ENCODE assay signal across 34 cellular contexts in genomic region chr7:72016574-72016973, GRCh38.
"Had no signal": no experiment of that assay in that cellular context is flagged by ENCODE, and none has a peak within 500 bp of the region (broad histone marks: within the 10 kb centered on the region; RNA-seq: fewer than 3 reads in every experiment).

No MANE protein-coding gene starts in this region.

- H3K9me3 ChIP-seq: MG63 had no signal

- H3K27me3 ChIP-seq: MG63 had no signal

- H3K36me3 ChIP-seq: MG63 had no signal

- H3K27ac ChIP-seq: KMS-11 had no signal

- H3K4me3 ChIP-seq: MG63 had no signal

- DNase-seq: Karpas-422, Kasumi-1, KG1, MG63, MM.1S, MV-4-11, NCI-H1048, NCI-H1092, NCI-H1092 treated with DMSO at 0.1 percent for 48 hours, NCI-H1105, NCI-H1105 treated with DMSO at 0.1 percent for 48 hours, NCI-H1417, NCI-H1417 treated with DMSO at 0.1 percent for 48 hours, NCI-H1436, NCI-H1436 treated with DMSO at 0.1 percent for 48 hours, NCI-H146, NCI-H1694, NCI-H1694 treated with DMSO at 0.1 percent for 48 hours, NCI-H187, NCI-H187 treated with DMSO at 0.1 percent for 48 hours, NCI-H1930, NCI-H2029, NCI-H2029 treated with DMSO at 0.1 percent for 48 hours, NCI-H2081, NCI-H2081 treated with DMSO at 0.1 percent for 48 hours, NCI-H2107, NCI-H2171, NCI-H2227 treated with DMSO at 0.1 percent for 48 hours, NCI-H226, NCI-H345, NCI-H446, NCI-H446 treated with DMSO at 0.1 percent for 48 hours, NCI-H510A had no signal
